In the genomic region with DNA sequence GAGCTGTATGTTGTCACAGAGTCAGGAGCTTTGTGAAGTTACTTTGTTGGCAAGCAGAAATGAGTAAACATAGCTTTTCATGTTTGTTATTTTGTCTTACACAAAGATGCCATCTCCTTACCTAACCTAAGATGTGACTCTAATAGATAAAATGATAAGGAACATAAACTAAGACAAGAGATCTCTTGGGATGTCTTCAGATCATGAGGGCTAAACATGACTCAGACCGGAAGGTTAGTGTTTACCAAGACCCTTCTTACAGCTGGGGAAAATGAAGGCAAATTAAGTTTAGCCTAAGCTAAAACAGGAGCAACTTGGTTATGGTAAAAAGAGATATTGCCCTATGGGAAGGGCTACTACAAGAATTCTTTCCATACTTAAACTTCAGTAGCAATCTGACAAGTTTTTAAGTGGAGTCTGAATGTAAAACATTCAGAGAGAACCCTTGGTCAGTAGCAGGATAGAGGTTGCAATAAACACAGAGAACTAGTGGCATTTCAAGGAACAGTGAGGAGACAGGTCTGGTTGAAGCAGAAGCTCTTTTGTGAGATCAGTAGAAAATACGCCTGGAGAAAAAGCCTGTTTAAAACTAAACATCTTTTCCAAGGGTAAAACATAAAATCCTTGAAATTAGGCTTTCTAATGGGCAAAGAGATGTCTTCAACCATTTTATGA, we compare ENCODE assay signal across 7 cellular contexts. TPM values are rescaled to one million over a fixed set of nuclear protein-coding genes. Genes with fewer than 3 reads are reported as not detected.
DNase-seq lines count a peak whose midpoint lies in the region; ATAC-seq and TF ChIP-seq lines count a peak whose summit lies in the region.

No MANE protein-coding gene starts in this region.

- H3K27ac ChIP-seq in body of pancreas, result peak overlapping the region in 1 of 4 donors; percentile 29

- ATAC-seq in GM19452 (IDR thresholded peaks at IDR 0.05; ENCODE audit: unreplicated experiment) (peak; percentile 42), HG03378 (IDR thresholded peaks at IDR 0.05; ENCODE audit: unreplicated experiment) (peak; percentile 47), body of pancreas (peak; percentile 18)
- ATAC-seq in stimulated activated effector memory CD8-positive, alpha-beta T cell treated with anti-CD3 and anti-CD28 coated beads, Interleukin-12 subunit alpha, Interleukin-12 subunit beta, amount 100 ng/mL, for 72 hours, result peak; percentile 3

- peaks cover 23% of the 10 kb centered on the region for H3K4me1 Mint-ChIP-seq in stimulated activated effector memory CD8-positive, alpha-beta T cell treated with anti-CD3 and anti-CD28 coated beads, Interleukin-12 subunit alpha, Interleukin-12 subunit beta, amount 100 ng/mL, for 72 hours
- H3K4me1 Mint-ChIP-seq in progenitor cell of endocrine pancreas (ENCODE audit: low read depth), result no peaks in the 10 kb centered on the region

- peaks cover 7% of the 10 kb centered on the region for H3K36me3 Mint-ChIP-seq in stimulated activated effector memory CD8-positive, alpha-beta T cell treated with anti-CD3 and anti-CD28 coated beads, Interleukin-12 subunit alpha, Interleukin-12 subunit beta, amount 100 ng/mL, for 72 hours
- H3K36me3 Mint-ChIP-seq in progenitor cell of endocrine pancreas (ENCODE audit: insufficient read depth), result peaks cover 1% of the 10 kb centered on the region

- peak overlapping the region; percentile 46 for H3K4me3 Mint-ChIP-seq in stimulated activated effector memory CD8-positive, alpha-beta T cell treated with anti-CD3 and anti-CD28 coated beads, Interleukin-12 subunit alpha, Interleukin-12 subunit beta, amount 100 ng/mL, for 72 hours
- no peak overlapping the region for H3K4me3 Mint-ChIP-seq in progenitor cell of endocrine pancreas (ENCODE audit: low read depth)

- no peaks in the 10 kb centered on the region for H3K36me3 ChIP-seq in body of pancreas (replicated peaks in 1 of 2; ENCODE audit: insufficient read depth in 1 of 2, low read depth in 2 of 2)

- no peaks in the 10 kb centered on the region for H3K9me3 ChIP-seq in body of pancreas

- no peak overlapping the region for H3K4me3 ChIP-seq in body of pancreas

- H3K27ac Mint-ChIP-seq in stimulated activated effector memory CD8-positive, alpha-beta T cell treated with anti-CD3 and anti-CD28 coated beads, Interleukin-12 subunit alpha, Interleukin-12 subunit beta, amount 100 ng/mL, for 72 hours, result peak overlapping the region; percentile 95
- no peak overlapping the region for H3K27ac Mint-ChIP-seq in progenitor cell of endocrine pancreas

- intact Hi-C loops in body of pancreas (cut with DNase I), result no loop called here

- no peak for TF ChIP-seq POLR2A in body of pancreas (IDR thresholded peaks at IDR 0.05)

- no peaks in the 10 kb centered on the region for H3K27me3 Mint-ChIP-seq in progenitor cell of endocrine pancreas

- TF ChIP-seq CTCF in body of pancreas (IDR thresholded peaks at IDR 0.05) (no peak), progenitor cell of endocrine pancreas (IDR thresholded peaks at IDR 0.05; ENCODE audit: unreplicated experiment) (no peak)

- no peak for DNase-seq in body of pancreas
- no peak for DNase-seq in stimulated activated effector memory CD8-positive, alpha-beta T cell treated with anti-CD3 and anti-CD28 coated beads, Interleukin-12 subunit alpha, Interleukin-12 subunit beta, amount 100 ng/mL, for 72 hours (ENCODE audit: low spot score in 2 of 2)
- DNase-seq in activated gamma-delta T cell treated with Interleukin-2 at 50 U/mL for 16 hours, result no peak
- DNase-seq in progenitor cell of endocrine pancreas (ENCODE audit: low spot score, unreplicated experiment), result no peak
- no peak for DNase-seq in NCI-H146 (lab: John Stamatoyannopoulos, UW)

- WGBS in body of pancreas, 2 donors, result 82 to 85% methylated on average over 2 of the region's 2 CpGs

- no peaks in the 10 kb centered on the region for H3K4me1 ChIP-seq in body of pancreas

- H3K9me3 Mint-ChIP-seq in stimulated activated effector memory CD8-positive, alpha-beta T cell treated with anti-CD3 and anti-CD28 coated beads, Interleukin-12 subunit alpha, Interleukin-12 subunit beta, amount 100 ng/mL, for 72 hours, result no peaks in the 10 kb centered on the region
- peaks cover 3% of the 10 kb centered on the region for H3K9me3 Mint-ChIP-seq in progenitor cell of endocrine pancreas (ENCODE audit: low read depth)

- no peaks in the 10 kb centered on the region for H3K27me3 ChIP-seq in body of pancreas

RNA-seq across cellular contexts. Expression of a gene that starts 29.9 kb away (rescaled TPM):
- total RNA-seq in body of pancreas (100 to 1,000 TPM in 1 of 2 donors, 10 to 100 TPM in 1; 51.1 to 238 TPM), progenitor cell of endocrine pancreas (13.9 and 17.8 TPM in 2 replicates)
